In genomic region chr13:50357586-50358118, GRCh38 we compare ENCODE assay signal across 1 cellular context.
TF ChIP-seq lines count a peak whose summit lies in the region.

No MANE protein-coding gene starts in this region.

TF ChIP-seq in HEK293, 187 proteins besides CTCF, POLR2A, EP300 and RAD21 (continued from another document and continues in another):
- TF ChIP-seq HIC1 (tag by site-specific recombination; IDR thresholded peaks at IDR 0.05) (peak; percentile 97), WT1 (tag by site-specific recombination; IDR thresholded peaks at IDR 0.05) (peak; percentile 86), ZSCAN30 (tag by site-specific recombination; IDR thresholded peaks at IDR 0.05) (peak; percentile 85), ZFP69B (tag by site-specific recombination; IDR thresholded peaks at IDR 0.05) (peak; percentile 91), MZF1 (tag by site-specific recombination; IDR thresholded peaks at IDR 0.05; ENCODE audit: borderline replicate concordance) (no peak), PRDM6 (tag by site-specific recombination; IDR thresholded peaks at IDR 0.05) (peak; percentile 93), ZNF140 (tag by site-specific recombination; IDR thresholded peaks at IDR 0.05) (no peak), ZNF549 (tag by site-specific recombination; IDR thresholded peaks at IDR 0.05) (no peak), ZNF645 (tag by site-specific recombination; IDR thresholded peaks at IDR 0.05) (no peak), OVOL3 (tag by site-specific recombination; IDR thresholded peaks at IDR 0.05) (no peak), PRDM10 (tag by site-specific recombination; IDR thresholded peaks at IDR 0.05) (peak; percentile 54), HOXC10 (CRISPR knock-in tag; IDR thresholded peaks at IDR 0.05) (no peak), REST (tag by site-specific recombination; IDR thresholded peaks at IDR 0.05) (peak; percentile 63), ZFP41 (tag by site-specific recombination; IDR thresholded peaks at IDR 0.05; ENCODE audit: borderline replicate concordance) (no peak), ZNF37A (tag by site-specific recombination; IDR thresholded peaks at IDR 0.05) (no peak), ZEB2 (tag by site-specific recombination; IDR thresholded peaks at IDR 0.05) (peak; percentile 99), RBAK (tag by site-specific recombination; IDR thresholded peaks at IDR 0.05) (no peak), ZNF416 (tag by site-specific recombination; IDR thresholded peaks at IDR 0.05) (no peak), ZNF610 (tag by site-specific recombination; IDR thresholded peaks at IDR 0.05; ENCODE audit: borderline replicate concordance) (no peak; the same call in 1 of the 2 replicates), ZBTB1 (tag by site-specific recombination; IDR thresholded peaks at IDR 0.05) (0 out of 2 replicates have a peak, but pooled peaks have one; percentile 61), SP3 (tag by site-specific recombination; IDR thresholded peaks at IDR 0.05) (peak; percentile 45; the same call in 1 of the 2 replicates), ZNF19 (tag by site-specific recombination; IDR thresholded peaks at IDR 0.05; ENCODE audit: low read depth) (no peak), GLIS2 (tag by site-specific recombination; IDR thresholded peaks at IDR 0.05) (no peak), ZNF302 (tag by site-specific recombination; IDR thresholded peaks at IDR 0.05; ENCODE audit: low read depth) (no peak), ZNF362 (tag by site-specific recombination; IDR thresholded peaks at IDR 0.05) (peak; percentile 91), KLF10 (tag by site-specific recombination; IDR thresholded peaks at IDR 0.05) (peak; percentile 82), PBX3 (CRISPR knock-in tag; IDR thresholded peaks at IDR 0.05) (no peak), ZNF785 (tag by site-specific recombination; IDR thresholded peaks at IDR 0.05) (no peak), ZNF501 (tag by site-specific recombination; IDR thresholded peaks at IDR 0.05) (peak; percentile 78), ZNF280C (tag by site-specific recombination; IDR thresholded peaks at IDR 0.05) (no peak), SCRT2 (tag by site-specific recombination; IDR thresholded peaks at IDR 0.05) (no peak), ZNF571 (tag by site-specific recombination; IDR thresholded peaks at IDR 0.05) (no peak), ZNF174 (tag by site-specific recombination; IDR thresholded peaks at IDR 0.05) (no peak), ZNF621 (tag by site-specific recombination; IDR thresholded peaks at IDR 0.05) (no peak), SP2 (tag by site-specific recombination; IDR thresholded peaks at IDR 0.05) (peak; percentile 33), ZNF426 (tag by site-specific recombination; IDR thresholded peaks at IDR 0.05) (no peak), ZNF677 (tag by site-specific recombination; IDR thresholded peaks at IDR 0.05) (no peak), ZNF155 (tag by site-specific recombination; IDR thresholded peaks at IDR 0.05) (no peak), GFI1B (tag by site-specific recombination; IDR thresholded peaks at IDR 0.05) (peak; percentile 8; the same call in 1 of the 2 replicates), ZNF148 (tag by site-specific recombination; IDR thresholded peaks at IDR 0.05; ENCODE audit: borderline replicate concordance) (no peak)
